ENCODE assay signal across 26 cellular contexts in genomic region chr11:68149417-68149816, GRCh38. TPM values are rescaled to one million over a fixed set of nuclear protein-coding genes. Genes with fewer than 3 reads are reported as not detected.
DNase-seq lines count a peak whose midpoint lies in the region; ATAC-seq, FAIRE-seq and TF ChIP-seq lines count a peak whose summit lies in the region.
"Had no signal": no experiment of that assay in that cellular context is flagged by ENCODE, and none has a peak within 500 bp of the region (broad histone marks: within the 10 kb centered on the region; RNA-seq: fewer than 3 reads in every experiment).

No MANE protein-coding gene starts in this region.

- H3K36me3 ChIP-seq in body of pancreas (replicated peaks in 1 of 2; ENCODE audit: insufficient read depth in 1 of 2, low read depth in 2 of 2): no peaks in the 10 kb centered on the region
- H3K36me3 ChIP-seq in upper lobe of left lung: no peaks in the 10 kb centered on the region
- no peaks in the 10 kb centered on the region for H3K36me3 ChIP-seq in Peyer's patch
- no peaks in the 10 kb centered on the region for H3K36me3 ChIP-seq in small intestine (ENCODE audit: control insufficient read depth in 2 of 2, insufficient read depth in 2 of 2, low read length in 2 of 2)
- H3K36me3 ChIP-seq: MG63, suprapubic skin, vagina had no signal

- TF ChIP-seq CTCF in body of pancreas (IDR thresholded peaks at IDR 0.05) (no peak), upper lobe of left lung (IDR thresholded peaks at IDR 0.05) (no peak), Peyer's patch (IDR thresholded peaks at IDR 0.05) (no peak)

- no peak for TF ChIP-seq POLR2A in body of pancreas (IDR thresholded peaks at IDR 0.05)
- no peak for TF ChIP-seq POLR2A in upper lobe of left lung (IDR thresholded peaks at IDR 0.05)
- no peak for TF ChIP-seq POLR2A in Peyer's patch (IDR thresholded peaks at IDR 0.05)

- 87 to 93% methylated on average over 6 of the region's 6 CpGs for WGBS in body of pancreas, 2 donors
- WGBS in upper lobe of left lung, 2 donors: 42 to 79% methylated on average over 6 of the region's 6 CpGs
- WGBS in small intestine, 3 donors: 80 to 91% (median 91%) methylated on average over 6 of the region's 6 CpGs

- no peaks in the 10 kb centered on the region for H3K27me3 ChIP-seq in body of pancreas
- H3K27me3 ChIP-seq in upper lobe of left lung: no peaks in the 10 kb centered on the region
- H3K27me3 ChIP-seq in Peyer's patch: no peaks in the 10 kb centered on the region
- H3K27me3 ChIP-seq in small intestine (ENCODE audit: control insufficient read depth in 2 of 2, insufficient read depth in 2 of 2, low read length in 2 of 2): no peaks in the 10 kb centered on the region
- H3K27me3 ChIP-seq: heart left ventricle, MG63, suprapubic skin, vagina had no signal

- peak in 1 of 4 donors; percentile 29 for TF ChIP-seq EP300 in upper lobe of left lung (IDR thresholded peaks at IDR 0.05)

- no peak for FAIRE-seq in small intestine (lab: Jason Lieb, UNC)
- FAIRE-seq: A549, HTR-8/SVneo had no signal

- no peak overlapping the region for H3K4me3 ChIP-seq in body of pancreas
- no peak overlapping the region for H3K4me3 ChIP-seq in upper lobe of left lung
- no peak overlapping the region for H3K4me3 ChIP-seq in Peyer's patch
- no peak overlapping the region for H3K4me3 ChIP-seq in small intestine (ENCODE audit: low read depth in 1 of 2, low read length in 2 of 2)
- H3K4me3 ChIP-seq: A549, heart left ventricle, MG63, suprapubic skin, vagina had no signal

- peak overlapping the region in 3 of 4 donors; percentile 48 to 71 (median 57) for H3K27ac ChIP-seq in body of pancreas
- H3K27ac ChIP-seq in upper lobe of left lung: peak overlapping the region; percentile 17 to 72 (median 38)
- H3K27ac ChIP-seq in Peyer's patch: no peak overlapping the region
- no peak overlapping the region for H3K27ac ChIP-seq in small intestine (ENCODE audit: low read depth in 1 of 2, low read length in 1 of 2)
- H3K27ac ChIP-seq: heart left ventricle, suprapubic skin, vagina had no signal

- intact Hi-C loops in body of pancreas (cut with DNase I): no loop called here

- no peaks in the 10 kb centered on the region for H3K9me3 ChIP-seq in body of pancreas
- H3K9me3 ChIP-seq in upper lobe of left lung: no peaks in the 10 kb centered on the region
- H3K9me3 ChIP-seq in Peyer's patch: no peaks in the 10 kb centered on the region
- no peaks in the 10 kb centered on the region for H3K9me3 ChIP-seq in small intestine (ENCODE audit: control insufficient read depth, low read depth)
- H3K9me3 ChIP-seq: A549, heart left ventricle, MG63, suprapubic skin, vagina had no signal

- no peak for ATAC-seq in body of pancreas
- no peak for ATAC-seq in upper lobe of left lung (ENCODE audit: low FRiP score in 2 of 2)
- ATAC-seq: A549; heart left ventricle; stimulated activated effector memory CD8-positive, alpha-beta T cell treated with anti-CD3 and anti-CD28 coated beads, Interleukin-12 subunit alpha, Interleukin-12 subunit beta, amount 100 ng/mL, for 72 hours had no signal

- peak; percentile 13 for DNase-seq in activated effector memory CD4-positive, alpha-beta T cell treated with anti-CD3 and anti-CD28 coated beads, Interleukin-2, amount 50 U/mL, for 16 hours
- no peak for DNase-seq in activated effector memory CD4-positive, alpha-beta T cell treated with Interleukin-2 at 50 U/mL for 16 hours
- DNase-seq in NCI-H2227 treated with DMSO at 0.1 percent for 48 hours (lab: John Stamatoyannopoulos, UW) (peak; percentile 91), body of pancreas (no peak), upper lobe of left lung (peak in 1 of 2 donors; percentile 76), Peyer's patch (no peak), small intestine (no peak)
- no peak for DNase-seq in effector CD4-positive, alpha-beta T cell
- DNase-seq: activated CD4-positive, alpha-beta T cell treated with anti-CD3 and anti-CD28 coated beads, Interleukin-2, amount 50 U/mL, for 48 hours; activated CD4-positive, CD25-positive, alpha-beta regulatory T cell; activated CD8-positive, alpha-beta memory T cell treated with anti-CD3 and anti-CD28 coated beads, Interleukin-2, amount 50 U/mL, for 48 hours; activated naive CD8-positive, alpha-beta T cell treated with anti-CD3 and anti-CD28 coated beads, Interleukin-2, amount 10 ng/mL, durations not matched to agents 7 days and 5 days; GOT3; heart left ventricle; naive B cell; NCI-H2029 treated with DMSO at 0.1 percent for 48 hours; NCI-H82; Right ventricle myocardium superior; stimulated activated CD4-positive, alpha-beta T cell treated with anti-CD3 and anti-CD28 coated beads, Interleukin-2, amount 100 ng/mL, for 48 hours; T1000 had no signal

- H3K4me1 ChIP-seq in body of pancreas (peaks cover 65% of the 10 kb centered on the region), upper lobe of left lung (peaks cover 26 to 49% (median 37%) of the 10 kb centered on the region in 4 donors), Peyer's patch (peaks cover 0 to 33% (median 6%) of the 10 kb centered on the region in 4 donors), small intestine (ENCODE audit: control insufficient read depth in 2 of 2, insufficient read depth in 1 of 2, low read depth in 1 of 2, low read length in 1 of 2) (peaks cover 2 to 7% of the 10 kb centered on the region in 2 donors)

RNA-seq across cellular contexts. Expression of gene CHKA, which starts 28.2 kb away (rescaled TPM):
- total RNA-seq in body of pancreas (10 to 100 TPM; 72.1 to 92.6 TPM), upper lobe of left lung (100 to 1,000 TPM in 1 of 6 donors, 10 to 100 TPM in 5; 34.5 to 128 (median 59.1) TPM), Peyer's patch (100 to 1,000 TPM in 3 of 4 donors, 10 to 100 TPM in 1; 41.3 to 179 (median 130) TPM)
- 100 to 1,000 TPM in 2 of 3 donors, 10 to 100 TPM in 1; 31.5 to 180 (median 131) TPM for polyA plus RNA-seq in small intestine

Comparison
In these comparisons a context has a peak if more than half of its experiments do, and no peak if none do; other contexts are left out.
1. DNase-seq: peak in activated effector memory CD4-positive, alpha-beta T cell treated with anti-CD3 and anti-CD28 coated beads, Interleukin-2, amount 50 U/mL, for 16 hours (single experiment) and NCI-H2227 treated with DMSO at 0.1 percent for 48 hours (single experiment); none in activated effector memory CD4-positive, alpha-beta T cell treated with Interleukin-2 at 50 U/mL for 16 hours (single experiment), body of pancreas (0 of 4), Peyer's patch (0 of 3), small intestine (single experiment) and effector CD4-positive, alpha-beta T cell (single experiment).
2. H3K27ac ChIP-seq: peak in body of pancreas (3 of 4) and upper lobe of left lung (4 of 4); none in Peyer's patch (0 of 4) and small intestine (0 of 2).